32 cellular contexts compared by ENCODE assay signal in the genomic region with DNA sequence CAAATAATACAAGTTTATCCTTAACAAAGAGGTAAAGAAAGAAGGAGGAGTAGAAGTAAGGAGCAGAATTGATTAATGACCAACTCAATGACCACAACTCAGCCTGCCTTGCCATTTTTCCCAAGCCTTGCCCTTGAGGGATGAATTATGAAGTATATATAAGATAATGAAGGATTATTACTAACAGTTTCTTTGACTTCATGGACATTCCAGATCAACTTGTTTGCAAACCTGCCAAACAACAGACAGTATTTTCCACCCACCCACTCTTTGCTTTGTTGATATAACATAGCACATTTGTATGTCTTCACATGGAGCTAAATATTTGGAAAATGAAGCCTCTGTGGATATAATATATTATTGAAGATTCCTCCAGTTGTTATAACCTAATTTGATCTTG. TPM values are rescaled to one million over a fixed set of nuclear protein-coding genes. Genes with fewer than 3 reads are reported as not detected.
DNase-seq lines count a peak whose midpoint lies in the region; ATAC-seq, FAIRE-seq and TF ChIP-seq lines count a peak whose summit lies in the region.
"Had no signal": no experiment of that assay in that cellular context is flagged by ENCODE, and none has a peak within 500 bp of the region (broad histone marks: within the 10 kb centered on the region; RNA-seq: fewer than 3 reads in every experiment).

No MANE protein-coding gene starts in this region.

- H3K36me3 ChIP-seq in A673 (ENCODE audit: insufficient read depth, low read length, poor library complexity, severe bottlenecking): no peaks in the 10 kb centered on the region
- H3K36me3 ChIP-seq in tibial artery: no peaks in the 10 kb centered on the region
- H3K36me3 ChIP-seq in gastrocnemius medialis: no peaks in the 10 kb centered on the region
- H3K36me3 ChIP-seq: adrenal gland, heart left ventricle, neural progenitor cell, upper lobe of right lung had no signal

- ATAC-seq in foreskin keratinocyte (peak; percentile 3), HG02610 (IDR thresholded peaks at IDR 0.05; ENCODE audit: unreplicated experiment) (no peak), gastrocnemius medialis (no peak)
- ATAC-seq: activated CD4-positive, alpha-beta T cell treated with anti-CD3 and anti-CD28 coated beads for 36 hours; activated CD8-positive, alpha-beta T cell treated with anti-CD3 and anti-CD28 coated beads, Interleukin-2, amount 10 ng/mL, durations not matched to agents 7 days and 5 days; activated T-helper 17 cell treated with anti-CD3 and anti-CD28 coated beads, Interleukin-2, amount 50 U/mL, for 72 hours; heart left ventricle; left ventricle myocardium superior; upper lobe of right lung had no signal

- no peak for TF ChIP-seq CTCF in A673 (conservative IDR thresholded peaks at IDR 0.05; ENCODE audit: low read depth, low read length)
- no peak for TF ChIP-seq CTCF in foreskin keratinocyte (conservative IDR thresholded peaks at IDR 0.05)
- TF ChIP-seq CTCF in tibial artery (IDR thresholded peaks at IDR 0.05): no peak
- TF ChIP-seq CTCF in gastrocnemius medialis (IDR thresholded peaks at IDR 0.05 in 4 of 5, conservative IDR thresholded peaks at IDR 0.05 in 1 of 5): no peak

- intact Hi-C loops in A673 (cut with micrococcal nuclease; ENCODE audit: unreplicated experiment) (loop anchor here (2.0 kb wide), 1 partner anchor 32 kb away; no protein-coding TSS in a partner anchor), tibial artery (cut with DNase I; ENCODE audit: low total_unique reads) (no loop called here), gastrocnemius medialis (cut with DNase I; ENCODE audit: low total_unique reads) (no loop called here)

- H3K9me3 ChIP-seq in A673 (ENCODE audit: low read depth, low read length, poor library complexity, severe bottlenecking) (no peaks in the 10 kb centered on the region), tibial artery (no peaks in the 10 kb centered on the region), gastrocnemius medialis (no peaks in the 10 kb centered on the region)
- H3K9me3 ChIP-seq: adrenal gland, heart left ventricle, upper lobe of right lung had no signal

- H3K4me3 ChIP-seq in A673 (ENCODE audit: low read depth, low read length, poor library complexity, severe bottlenecking): no peak overlapping the region
- no peak overlapping the region for H3K4me3 ChIP-seq in tibial artery
- H3K4me3 ChIP-seq in gastrocnemius medialis: no peak overlapping the region
- H3K4me3 ChIP-seq: adrenal gland, heart left ventricle, neural progenitor cell, upper lobe of right lung had no signal

- DNase-seq in A673 (ENCODE audit: low spot score) (peak; percentile 44), HT-29 (ENCODE audit: low spot score) (peak; percentile 41), amniotic epithelial cell (ENCODE audit: low read depth) (peak; percentile 80), foreskin keratinocyte (no peak), tibial artery (no peak), GM19239 (ENCODE audit: insufficient read length, low spot score) (no peak), gastrocnemius medialis (no peak)
- DNase-seq: activated CD4-positive, alpha-beta T cell treated with anti-CD3 and anti-CD28 coated beads for 36 hours; activated CD8-positive, alpha-beta T cell treated with anti-CD3 and anti-CD28 coated beads, Interleukin-2, amount 10 ng/mL, durations not matched to agents 7 days and 5 days; activated naive CD4-positive, alpha-beta T cell treated with anti-CD3 and anti-CD28 coated beads, Interleukin-2, amount 10 ng/mL, durations not matched to agents 7 days and 5 days; adrenal gland; H9; heart left ventricle; kidney; left ventricle myocardium superior; NCI-H1048; NCI-H187; NCI-H2171; NCI-H510A; NK-92 treated with Interleukin-12 subunit alpha and Interleukin-12 subunit beta, amount 100 ng/mL, for 24 hours; SHP77 treated with DMSO at 0.1 percent for 48 hours; stimulated activated naive CD4-positive, alpha-beta T cell; upper lobe of right lung had no signal

- POLR2A ChIA-PET in A673 (lab: Charles Lee; ENCODE audit: low non-redundant PET): no interaction called here

- H3K27ac ChIP-seq in A673 (ENCODE audit: low read depth, low read length, poor library complexity, severe bottlenecking) (peak overlapping the region; percentile 43), foreskin keratinocyte (no peak overlapping the region), tibial artery (no peak overlapping the region), gastrocnemius medialis (no peak overlapping the region)
- H3K27ac ChIP-seq: adrenal gland, heart left ventricle, neural progenitor cell, parathyroid adenoma, upper lobe of right lung had no signal

- BruUV-seq in A673 (replicated peaks; lab: Mats Ljungman, UMichigan): no TSS peak

- H3K4me1 ChIP-seq in A673 (ENCODE audit: insufficient read depth, low read length, poor library complexity, severe bottlenecking): peaks cover 56% of the 10 kb centered on the region
- H3K4me1 ChIP-seq in foreskin keratinocyte: peaks cover 21% of the 10 kb centered on the region
- H3K4me1 ChIP-seq in tibial artery: no peaks in the 10 kb centered on the region
- H3K4me1 ChIP-seq in gastrocnemius medialis: no peaks in the 10 kb centered on the region
- H3K4me1 ChIP-seq: adrenal gland, heart left ventricle, parathyroid adenoma, upper lobe of right lung had no signal

- no peak for FAIRE-seq in GM19239 (lab: Jason Lieb, UNC)
- FAIRE-seq: kidney had no signal

- no peaks in the 10 kb centered on the region for H3K27me3 ChIP-seq in A673 (replicated peaks; ENCODE audit: insufficient read depth, low read depth, low read length, poor library complexity)
- no peaks in the 10 kb centered on the region for H3K27me3 ChIP-seq in foreskin keratinocyte
- H3K27me3 ChIP-seq in tibial artery: no peaks in the 10 kb centered on the region
- H3K27me3 ChIP-seq in gastrocnemius medialis: no peaks in the 10 kb centered on the region
- H3K27me3 ChIP-seq: adrenal gland, heart left ventricle, neural progenitor cell, upper lobe of right lung had no signal

- in situ Hi-C loops in gastrocnemius medialis (cut with MboI; ENCODE audit: low sequenced_read_pairs in 4 of 4): loop anchor here in 1 of 4 donors (25.0 kb wide), 1 partner anchor 297 kb away; no protein-coding TSS in a partner anchor

- TF ChIP-seq POLR2A in gastrocnemius medialis (IDR thresholded peaks at IDR 0.05): no peak

- CTCF ChIA-PET in A673 (lab: Charles Lee): interaction anchor here (0.7 kb wide), 1 partner anchor 68 kb away, joined by 9 read pairs; no protein-coding TSS in a partner anchor

RNA-seq across cellular contexts. Expression of gene C6orf141, which starts 9.9 kb away (rescaled TPM):
- total RNA-seq in A673 (2021): 9.7 and 11.7 TPM in 2 replicates
- 36.8 and 45.8 TPM in 2 replicates for total RNA-seq in HT-29 (2014; rRNA removed; shearing (Covaris generic))
- 19.8 and 21.2 TPM in 2 replicates for total RNA-seq in foreskin keratinocyte
- polyA plus RNA-seq in foreskin keratinocyte: 10.2 and 13.8 TPM in 2 replicates
- 1 to 10 TPM in 3 of 4 donors, not detected in 1; 1.0 to 7.8 (median 1.5) TPM for total RNA-seq in gastrocnemius medialis
- total RNA-seq: activated T-helper 17 cell treated with anti-CD3 and anti-CD28 coated beads, Interleukin-2, amount 50 U/mL, for 72 hours; IMR-90 had no signal
- polyA plus RNA-seq: IMR-90 had no signal

RNA-seq across cellular contexts. Expression of gene GLYATL3, which starts 40.9 kb away (rescaled TPM):
- total RNA-seq in A673 (2021) (not detected in 2 replicates), foreskin keratinocyte (not detected in 2 replicates), gastrocnemius medialis (not detected)
- not detected in 2 replicates for total RNA-seq in HT-29 (2014; rRNA removed; shearing (Covaris generic))
- polyA plus RNA-seq in foreskin keratinocyte: not detected in 2 replicates
- total RNA-seq: activated CD4-positive, alpha-beta T cell treated with anti-CD3 and anti-CD28 coated beads for 36 hours; activated CD8-positive, alpha-beta T cell treated with anti-CD3 and anti-CD28 coated beads, Interleukin-2, amount 10 ng/mL, durations not matched to agents 7 days and 5 days; activated T-helper 17 cell treated with anti-CD3 and anti-CD28 coated beads, Interleukin-2, amount 50 U/mL, for 72 hours; adrenal gland; cerebellum; H9; heart left ventricle; IMR-90; kidney; left ventricle myocardium superior; myocyte; upper lobe of right lung had no signal
- polyA plus RNA-seq: adrenal gland, BJ, heart left ventricle, IMR-90, small intestine had no signal

Comparison
In these comparisons a context has a peak if more than half of its experiments do, and no peak if none do; other contexts are left out.
1. DNase-seq: peak in A673 (single experiment), HT-29 (single experiment) and amniotic epithelial cell (single experiment); none in foreskin keratinocyte (0 of 2), tibial artery (0 of 2), GM19239 (single experiment) and gastrocnemius medialis (0 of 2).